14 cellular contexts compared by ENCODE assay signal in the genomic region with DNA sequence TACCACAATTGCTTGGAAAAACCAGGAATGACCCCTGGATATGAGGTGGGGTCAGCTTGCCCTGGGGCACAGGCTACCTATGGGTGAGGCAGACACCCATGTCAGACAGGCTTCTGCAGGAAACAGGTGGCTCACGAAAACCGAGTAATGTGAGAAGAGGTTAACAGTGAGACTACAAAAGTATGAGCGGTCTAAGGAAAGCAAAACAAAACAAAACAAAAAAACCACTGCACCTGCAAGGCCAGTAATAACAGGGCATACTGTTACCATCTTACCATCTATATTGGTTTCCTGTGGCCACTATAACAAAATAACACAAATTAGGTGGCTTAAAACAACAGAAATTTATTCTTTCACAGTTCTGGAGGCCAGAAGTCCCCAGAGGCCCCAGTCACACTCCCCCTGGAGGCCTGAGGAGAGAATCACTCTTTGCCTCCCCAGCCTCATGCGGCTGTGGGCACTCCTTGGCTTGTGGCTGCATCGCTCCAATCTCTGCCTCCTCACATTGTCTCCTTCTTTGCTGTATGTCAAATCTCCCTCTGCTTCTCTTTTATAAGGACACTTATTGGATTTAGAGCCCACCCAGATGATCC.
DNase-seq lines count a peak whose midpoint lies in the region; ATAC-seq, FAIRE-seq and TF ChIP-seq lines count a peak whose summit lies in the region.
"Had no signal": no experiment of that assay in that cellular context is flagged by ENCODE, and none has a peak within 500 bp of the region (broad histone marks: within the 10 kb centered on the region; RNA-seq: fewer than 3 reads in every experiment).

No MANE protein-coding gene starts in this region.

- peak; percentile 40; the same call in 1 of the 2 replicates for TF ChIP-seq CTCF in GM12874 (IDR thresholded peaks at IDR 0.05; ENCODE audit: insufficient read depth, low read depth, low read length)
- peak; percentile 30 for TF ChIP-seq CTCF in Panc1 (IDR thresholded peaks at IDR 0.05)

- in situ Hi-C loops in Panc1 (cut with HindIII; ENCODE audit: low pct_unique_long_range_greater_than_20kb, low sequenced_read_pairs) = no loop called here

- no peaks in the 10 kb centered on the region for H3K9me3 ChIP-seq in Panc1 (ENCODE audit: control insufficient read depth, insufficient read depth, low read depth, low read length)
- H3K9me3 ChIP-seq: left lung, right atrium auricular region had no signal

- no peak overlapping the region for H3K4me3 ChIP-seq in Panc1 (ENCODE audit: low read depth in 2 of 2, low read length in 2 of 2)
- H3K4me3 ChIP-seq: left lung, right atrium auricular region had no signal

- CTCF ChIA-PET in Panc1 (lab: Charles Lee) = no interaction called here

- POLR2A ChIA-PET in Panc1 (lab: Charles Lee) = no interaction called here

- DNase-seq in Panc1 (ENCODE audit: low read depth, low spot score) (no peak), SIG-M5 (lab: John Stamatoyannopoulos, UW) (no peak), dedifferentiated amniotic fluid mesenchymal stem cell (ENCODE audit: extremely low spot score) (no peak), HTR-8/SVneo (ENCODE audit: insufficient read length, low spot score) (no peak)
- DNase-seq in effector CD4-positive, alpha-beta T cell = no peak
- DNase-seq: activated naive CD8-positive, alpha-beta T cell treated with anti-CD3 and anti-CD28 coated beads for 36 hours; GDM1; left lung; NCI-H526 treated with DMSO at 0.1 percent for 48 hours had no signal

- no peaks in the 10 kb centered on the region for H3K27me3 ChIP-seq in Panc1 (ENCODE audit: control insufficient read depth, insufficient read depth, low read length)
- H3K27me3 ChIP-seq: right atrium auricular region had no signal

- ATAC-seq in GM19372 (IDR thresholded peaks at IDR 0.05; ENCODE audit: low read depth, unreplicated experiment) (peak; percentile 48), HG02938 (IDR thresholded peaks at IDR 0.05; ENCODE audit: unreplicated experiment) (peak; percentile 78), Panc1 (no peak)
- ATAC-seq: left lung had no signal

- no peaks in the 10 kb centered on the region for H3K4me1 ChIP-seq in Panc1 (ENCODE audit: control insufficient read depth, insufficient read depth, low read length)
- H3K4me1 ChIP-seq: left lung, right atrium auricular region had no signal

- H3K27ac ChIP-seq in Panc1 (ENCODE audit: low read length) = no peak overlapping the region
- H3K27ac ChIP-seq: left lung, right atrium auricular region, VCaP had no signal

- FAIRE-seq in HTR-8/SVneo (lab: Jason Lieb, UNC) = no peak

- no peaks in the 10 kb centered on the region for H3K36me3 ChIP-seq in Panc1 (ENCODE audit: control insufficient read depth, insufficient read depth, low read length)
- H3K36me3 ChIP-seq: left lung, right atrium auricular region had no signal

- BruUV-seq in Panc1 (replicated peaks; lab: Mats Ljungman, UMichigan) = no TSS peak

- intact Hi-C loops in Panc1 (cut with micrococcal nuclease; ENCODE audit: unreplicated experiment) = no loop called here
